Comparison of ENCODE assay signal across 15 cellular contexts in the genomic region with DNA sequence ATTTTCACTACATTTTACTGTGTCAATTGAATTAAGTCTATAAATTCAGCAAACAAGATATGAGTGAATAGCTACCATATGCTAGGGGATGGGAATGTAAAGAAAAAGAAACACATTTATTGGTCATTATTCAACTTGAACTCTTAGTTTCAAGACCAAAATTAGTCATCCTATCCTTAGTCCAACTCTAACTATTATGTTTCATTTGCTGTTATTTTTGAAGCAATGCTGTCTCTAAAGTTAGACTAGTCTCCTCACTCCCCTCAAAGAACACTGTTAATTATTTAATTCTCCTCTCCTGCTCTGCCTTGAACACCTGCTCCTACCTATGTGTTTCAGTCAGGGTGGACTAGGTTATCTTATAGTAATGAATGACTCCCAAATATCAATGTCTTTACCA.
DNase-seq lines count a peak whose midpoint lies in the region; ATAC-seq and FAIRE-seq lines count a peak whose summit lies in the region.
"Had no signal": no experiment of that assay in that cellular context is flagged by ENCODE, and none has a peak within 500 bp of the region (broad histone marks: within the 10 kb centered on the region; RNA-seq: fewer than 3 reads in every experiment).

No MANE protein-coding gene starts in this region.

- FAIRE-seq in GM19239 (lab: Jason Lieb, UNC): peak; percentile 59

- ATAC-seq in GM21825 (IDR thresholded peaks at IDR 0.05; ENCODE audit: unreplicated experiment): peak; percentile 50
- peak; percentile 71 for ATAC-seq in HG03175 (IDR thresholded peaks at IDR 0.05; ENCODE audit: unreplicated experiment)
- no peak for ATAC-seq in activated T-cell treated with anti-CD3 and anti-CD28 coated beads, Interleukin-2, amount 50 U/mL, for 4 hours
- ATAC-seq: HCT116, left lobe of liver, natural killer cell, sciatic nerve had no signal

- no peaks in the 10 kb centered on the region for H3K27me3 Mint-ChIP-seq in activated T-cell treated with anti-CD3 and anti-CD28 coated beads, Interleukin-2, amount 50 U/mL, for 4 hours (ENCODE audit: low read depth)

- no peak overlapping the region for H3K4me3 Mint-ChIP-seq in activated T-cell treated with anti-CD3 and anti-CD28 coated beads, Interleukin-2, amount 50 U/mL, for 4 hours
- H3K4me3 Mint-ChIP-seq: natural killer cell had no signal

- H3K4me1 Mint-ChIP-seq in activated T-cell treated with anti-CD3 and anti-CD28 coated beads, Interleukin-2, amount 50 U/mL, for 4 hours (ENCODE audit: low read depth): no peaks in the 10 kb centered on the region
- H3K4me1 Mint-ChIP-seq: natural killer cell had no signal

- H3K9me3 Mint-ChIP-seq in activated T-cell treated with anti-CD3 and anti-CD28 coated beads, Interleukin-2, amount 50 U/mL, for 4 hours: peaks cover 4% of the 10 kb centered on the region

- H3K36me3 Mint-ChIP-seq in activated T-cell treated with anti-CD3 and anti-CD28 coated beads, Interleukin-2, amount 50 U/mL, for 4 hours (ENCODE audit: insufficient read depth): no peaks in the 10 kb centered on the region
- H3K36me3 Mint-ChIP-seq: natural killer cell had no signal

- DNase-seq in GM19239 (ENCODE audit: insufficient read length, low spot score) (no peak), fibroblast of the conjunctiva (ENCODE audit: low read depth) (peak; percentile 4), NCI-H2029 (lab: John Stamatoyannopoulos, UW) (no peak)
- DNase-seq in activated T-cell treated with anti-CD3 and anti-CD28 coated beads, Interleukin-2, amount 50 U/mL, for 4 hours: no peak
- no peak for DNase-seq in stimulated activated CD4-positive, alpha-beta T cell treated with anti-CD3 and anti-CD28 coated beads, Interleukin-4, amount 100 ng/mL, for 4 hours
- DNase-seq: activated naive CD4-positive, alpha-beta T cell treated with anti-CD3 and anti-CD28 coated beads, Interleukin-2, amount 50 U/mL, for 16 hours; DND-41; hypothalamus; natural killer cell; NCI-H748 treated with DMSO at 0.1 percent for 48 hours had no signal

Comparison
In these comparisons a context has a peak if more than half of its experiments do, and no peak if none do; other contexts are left out.
1. ATAC-seq: peak in GM21825 (single experiment) and HG03175 (single experiment); none in activated T-cell treated with anti-CD3 and anti-CD28 coated beads, Interleukin-2, amount 50 U/mL, for 4 hours (0 of 2).